10 cellular contexts compared by ENCODE assay signal in genomic region chr7:105097619-105098018, GRCh38.
DNase-seq lines count a peak whose midpoint lies in the region; ATAC-seq and TF ChIP-seq lines count a peak whose summit lies in the region.
"Had no signal": no experiment of that assay in that cellular context is flagged by ENCODE, and none has a peak within 500 bp of the region (broad histone marks: within the 10 kb centered on the region; RNA-seq: fewer than 3 reads in every experiment).

No MANE protein-coding gene starts in this region.

- H3K4me3 Mint-ChIP-seq in CD8-positive, alpha-beta memory T cell = no peak overlapping the region

- H3K9me3 ChIP-seq in CD8-positive, alpha-beta memory T cell (ENCODE audit: low read length) = no peaks in the 10 kb centered on the region

- no peaks in the 10 kb centered on the region for H3K4me1 ChIP-seq in CD8-positive, alpha-beta memory T cell (ENCODE audit: insufficient read depth, low read length)

- ATAC-seq in GM21825 (IDR thresholded peaks at IDR 0.05; ENCODE audit: unreplicated experiment) = no peak

- no peak overlapping the region for H3K4me3 ChIP-seq in CD8-positive, alpha-beta memory T cell (ENCODE audit: low read length)
- no peak overlapping the region for H3K4me3 ChIP-seq in LNCaP clone FGC (ENCODE audit: low read depth, low read length)
- H3K4me3 ChIP-seq in cardiac fibroblast (replicated peaks in 1 of 2; ENCODE audit: low read depth in 2 of 2, low read length in 2 of 2) = no peak overlapping the region

- peaks cover 22% of the 10 kb centered on the region for H3K36me3 ChIP-seq in CD8-positive, alpha-beta memory T cell (ENCODE audit: insufficient read depth, low read length)

- DNase-seq in CD8-positive, alpha-beta memory T cell = no peak
- peak; percentile 75 for DNase-seq in LNCaP clone FGC (ENCODE audit: low read depth)
- peak; percentile 90 to 91 for DNase-seq in cardiac fibroblast (ENCODE audit: low read depth in 2 of 2)
- DNase-seq in myocyte (ENCODE audit: low read depth) = peak; percentile 22
- DNase-seq in SIG-M5 treated with dmso at 0.1 percent for 504 hours (lab: John Stamatoyannopoulos, UW; ENCODE audit: unreplicated experiment) = no peak
- DNase-seq in activated effector memory CD4-positive, alpha-beta T cell treated with Interleukin-2 at 50 U/mL for 16 hours = no peak
- no peak for DNase-seq in activated CD4-positive, alpha-beta T cell treated with anti-CD3 and anti-CD28 coated beads, Interleukin-2, amount 50 U/mL, for 1 hour
- DNase-seq: activated CD4-positive, CD25-positive, alpha-beta regulatory T cell treated with anti-CD3 and anti-CD28 coated beads, Interleukin-2, amount 50 U/mL, for 72 hours; NCI-H524 treated with DMSO at 0.1 percent for 48 hours had no signal

- H3K27me3 ChIP-seq in CD8-positive, alpha-beta memory T cell (ENCODE audit: insufficient read depth, low read length, poor library complexity, severe bottlenecking) = no peaks in the 10 kb centered on the region

- peak overlapping the region in 6 of 8 donors; percentile 11 to 69 (median 20) for H3K27ac Mint-ChIP-seq in CD8-positive, alpha-beta memory T cell

- peaks cover 3 to 76% (median 12%) of the 10 kb centered on the region in 3 donors for H3K36me3 Mint-ChIP-seq in CD8-positive, alpha-beta memory T cell

- TF ChIP-seq CTCF in LNCaP clone FGC (IDR thresholded peaks at IDR 0.05; ENCODE audit: control insufficient read depth, extremely low read depth, insufficient read depth) (no peak), cardiac fibroblast (IDR thresholded peaks at IDR 0.05; ENCODE audit: low read depth, low read length) (no peak)

- POLR2A ChIA-PET in CD8-positive, alpha-beta memory T cell (lab: Charles Lee) = no interaction called here

- H3K9me3 Mint-ChIP-seq in CD8-positive, alpha-beta memory T cell = no peaks in the 10 kb centered on the region

- CTCF ChIA-PET in CD8-positive, alpha-beta memory T cell (lab: Charles Lee) = no interaction called here

- H3K4me1 Mint-ChIP-seq in CD8-positive, alpha-beta memory T cell = peaks cover 30 to 67% (median 51%) of the 10 kb centered on the region in 3 donors

- H3K27me3 Mint-ChIP-seq in CD8-positive, alpha-beta memory T cell = no peaks in the 10 kb centered on the region

- H3K27ac ChIP-seq in CD8-positive, alpha-beta memory T cell (ENCODE audit: low read depth, low read length) = no peak overlapping the region

Comparison
In these comparisons a context has a peak if more than half of its experiments do, and no peak if none do; other contexts are left out.
1. DNase-seq: peak in LNCaP clone FGC (single experiment), cardiac fibroblast (2 of 2) and myocyte (single experiment); none in CD8-positive, alpha-beta memory T cell (0 of 5), SIG-M5 treated with dmso at 0.1 percent for 504 hours (single experiment), activated effector memory CD4-positive, alpha-beta T cell treated with Interleukin-2 at 50 U/mL for 16 hours (single experiment) and activated CD4-positive, alpha-beta T cell treated with anti-CD3 and anti-CD28 coated beads, Interleukin-2, amount 50 U/mL, for 1 hour (single experiment).